9 cellular contexts compared by ENCODE assay signal in genomic region chr2:150485114-150485870, GRCh38. TPM values are rescaled to one million over a fixed set of nuclear protein-coding genes. Genes with fewer than 3 reads are reported as not detected.
A peak's percentile ranks its signal among the peaks of the same experiment; 100 is the strongest.
DNase-seq lines count a peak whose midpoint lies in the region; ATAC-seq and TF ChIP-seq lines count a peak whose summit lies in the region.
"Had no signal": no experiment of that assay in that cellular context is flagged by ENCODE, and none has a peak within 500 bp of the region (broad histone marks: within the 10 kb centered on the region; RNA-seq: fewer than 3 reads in every experiment).

No MANE protein-coding gene starts in this region.

- intact Hi-C loops in left ventricle myocardium inferior (cut with micrococcal nuclease) = loop anchor here (5.0 kb wide), 2 partner anchors 688 to 888 kb away; no protein-coding TSS in a partner anchor
- intact Hi-C loops in posterior vena cava (cut with DNase I) = loop anchor here (10.0 kb wide), 1 partner anchor 890 kb away; no protein-coding TSS in a partner anchor

- no peaks in the 10 kb centered on the region for H3K9me3 ChIP-seq in left ventricle myocardium inferior (replicated peaks)

- H3K4me3 ChIP-seq in left ventricle myocardium inferior = peak overlapping the region; percentile 84

- peaks cover 40% of the 10 kb centered on the region for H3K36me3 Mint-ChIP-seq in WTC11

- POLR2A ChIA-PET in WTC11 (lab: Charles Lee) = interaction anchor here (0.9 to 1.1 kb wide), 2 partner anchors 9 to 74 kb away, joined by 3 read pairs; no protein-coding TSS in a partner anchor

- H3K27me3 ChIP-seq in left ventricle myocardium inferior (ENCODE audit: low read depth) = no peaks in the 10 kb centered on the region

- peak overlapping the region; percentile 97 for H3K27ac ChIP-seq in left ventricle myocardium inferior (replicated peaks)

- H3K4me1 ChIP-seq in left ventricle myocardium inferior = peaks cover 65% of the 10 kb centered on the region

- peaks cover 50% of the 10 kb centered on the region for H3K4me1 Mint-ChIP-seq in WTC11

- CTCF ChIA-PET in WTC11 (lab: Charles Lee) = interaction anchor here (1.0 to 1.3 kb wide), 2 partner anchors 753 to 887 kb away, joined by 3 to 4 read pairs; no protein-coding TSS in a partner anchor

- peak; percentile 58 for ATAC-seq in WTC11
- no peak for ATAC-seq in HG03139 (IDR thresholded peaks at IDR 0.05; ENCODE audit: unreplicated experiment)

- peak overlapping the region; percentile 84 for H3K27ac Mint-ChIP-seq in WTC11
- H3K27ac Mint-ChIP-seq: dendritic cell treated with granulocyte-macrophage colony-stimulating factor and Interleukin-4, amounts not matched to agents 40 ng/mL and 50 ng/mL, for 4 days had no signal

- H3K27me3 Mint-ChIP-seq in WTC11 (ENCODE audit: low read depth) = no peaks in the 10 kb centered on the region

- peak overlapping the region; percentile 97 for H3K4me3 Mint-ChIP-seq in WTC11

- no peak for TF ChIP-seq CTCF in WTC11 (IDR thresholded peaks at IDR 0.05)
- peak; percentile 43 for TF ChIP-seq CTCF in left ventricle myocardium inferior (IDR thresholded peaks at IDR 0.05; ENCODE audit: borderline replicate concordance)

- no peaks in the 10 kb centered on the region for H3K9me3 Mint-ChIP-seq in WTC11
- H3K9me3 Mint-ChIP-seq: dendritic cell treated with granulocyte-macrophage colony-stimulating factor and Interleukin-4, amounts not matched to agents 40 ng/mL and 50 ng/mL, for 4 days had no signal

- H3K36me3 ChIP-seq in left ventricle myocardium inferior = no peaks in the 10 kb centered on the region

- DNase-seq in activated CD8-positive, alpha-beta memory T cell treated with anti-CD3 and anti-CD28 coated beads for 24 hours = peak; percentile 55
- no peak for DNase-seq in activated CD8-positive, alpha-beta memory T cell treated with anti-CD3 and anti-CD28 coated beads, Interleukin-2, amount 50 U/mL, for 4 hours
- DNase-seq in NCI-H1105 treated with DMSO at 0.1 percent for 48 hours (lab: John Stamatoyannopoulos, UW) (peak; percentile 81), WTC11 (ENCODE audit: low spot score) (peak; percentile 67), left ventricle myocardium inferior (peak; percentile 77), posterior vena cava (ENCODE audit: low spot score) (peak; percentile 91)
- DNase-seq in activated naive CD4-positive, alpha-beta T cell treated with anti-CD3 and anti-CD28 coated beads, Interleukin-2, amount 50 U/mL, for 16 hours = no peak

TF ChIP-seq in WTC11, 78 proteins besides CTCF, POLR2A, EP300 and RAD21:
- TF ChIP-seq FOXP1 (CRISPR knock-in tag; IDR thresholded peaks at IDR 0.05; ENCODE audit: borderline replicate concordance) (0 out of 2 replicates have a peak, but pooled peaks have one; percentile 14), SP1 (CRISPR knock-in tag; conservative IDR thresholded peaks at IDR 0.05) (peak; percentile 44; the same call in 1 of the 2 replicates), ESRRA (CRISPR knock-in tag; IDR thresholded peaks at IDR 0.05; ENCODE audit: borderline replicate concordance) (0 out of 2 replicates have a peak, but pooled peaks have one; percentile 37), ERG (CRISPR knock-in tag; IDR thresholded peaks at IDR 0.05) (no peak), E2F1 (CRISPR knock-in tag; IDR thresholded peaks at IDR 0.05) (0 out of 2 replicates have a peak, but pooled peaks have one; percentile 8), ARID4B (CRISPR knock-in tag; IDR thresholded peaks at IDR 0.05; ENCODE audit: borderline replicate concordance) (0 out of 2 replicates have a peak, but pooled peaks have one; percentile 21), ZNF423 (CRISPR knock-in tag; IDR thresholded peaks at IDR 0.05) (peak; percentile 47; the same call in 1 of the 2 replicates), MAX (CRISPR knock-in tag; IDR thresholded peaks at IDR 0.05) (peak; percentile 49; the same call in 1 of the 2 replicates), ZNF671 (CRISPR knock-in tag; IDR thresholded peaks at IDR 0.05) (no peak), TEAD4 (CRISPR knock-in tag; IDR thresholded peaks at IDR 0.05) (no peak)

RNA-seq across cellular contexts. Expression of gene RND3, which starts 2.2 kb away (rescaled TPM):
- total RNA-seq in WTC11 (2021) = 50.6 to 64.4 TPM (median 55.8 TPM) in 3 replicates
- total RNA-seq in left ventricle myocardium inferior = 26.9 TPM
- total RNA-seq in posterior vena cava = 100 to 1,000 TPM in 1 of 2 donors, 10 to 100 TPM in 1; 67.5 to 100 TPM

Comparison
In these comparisons a context has a peak if more than half of its experiments do, and no peak if none do; other contexts are left out.
1. DNase-seq: peak in activated CD8-positive, alpha-beta memory T cell treated with anti-CD3 and anti-CD28 coated beads for 24 hours (single experiment), NCI-H1105 treated with DMSO at 0.1 percent for 48 hours (single experiment), WTC11 (single experiment), left ventricle myocardium inferior (single experiment) and posterior vena cava (single experiment); none in activated CD8-positive, alpha-beta memory T cell treated with anti-CD3 and anti-CD28 coated beads, Interleukin-2, amount 50 U/mL, for 4 hours (single experiment) and activated naive CD4-positive, alpha-beta T cell treated with anti-CD3 and anti-CD28 coated beads, Interleukin-2, amount 50 U/mL, for 16 hours (single experiment).